Comparison of ENCODE assay signal across 23 cellular contexts in genomic region chr10:69910566-69910965, GRCh38.
"Had no signal": no experiment of that assay in that cellular context is flagged by ENCODE, and none has a peak within 500 bp of the region (broad histone marks: within the 10 kb centered on the region; RNA-seq: fewer than 3 reads in every experiment).

No MANE protein-coding gene starts in this region.

- H2AFZ ChIP-seq: hepatocyte had no signal

- H3K27me3 ChIP-seq: hepatocyte, ovary, right lobe of liver had no signal

- H3K4me3 ChIP-seq: hepatocyte, ovary, right lobe of liver had no signal

- ATAC-seq: activated T-cell treated with anti-CD3 and anti-CD28 coated beads, Interleukin-2, amount 50 U/mL, for 4 hours; left lobe of liver; natural killer cell treated with Interleukin-12 subunit alpha and Interleukin-12 subunit beta and Interleukin-15 and Interleukin-18, amount 100 ng/mL, for 72 hours; right lobe of liver; stimulated activated effector memory CD8-positive, alpha-beta T cell treated with anti-CD3 and anti-CD28 coated beads, Interleukin-12 subunit alpha, Interleukin-12 subunit beta, amount 100 ng/mL, for 72 hours; stimulated activated naive CD8-positive, alpha-beta T cell treated with anti-CD3 and anti-CD28 coated beads, Interleukin-15, amount 100 ng/mL, for 72 hours had no signal

- H3K27ac ChIP-seq: epithelial cell of prostate, ovary, right lobe of liver had no signal

- DNase-seq: activated B cell treated with CpG ODN at 0.5 μM for 24 hours; activated CD4-positive, alpha-beta T cell treated with anti-CD3 and anti-CD28 coated beads for 4 hours; activated CD4-positive, alpha-beta T cell treated with anti-CD3 and anti-CD28 coated beads, Interleukin-2, amount 50 U/mL, for 48 hours; activated CD8-positive, alpha-beta memory T cell treated with anti-CD3 and anti-CD28 coated beads, Interleukin-2, amount 50 U/mL, for 48 hours; activated naive CD4-positive, alpha-beta T cell treated with anti-CD3 and anti-CD28 coated beads, Interleukin-2, amount 10 ng/mL, durations not matched to agents 7 days and 5 days; activated T-cell treated with anti-CD3 and anti-CD28 coated beads, Interleukin-2, amount 50 U/mL, for 4 hours; cerebellar nuclear complex; cortex of kidney; foreskin melanocyte; glutamatergic neuron; immature natural killer cell; midbrain; ovary; right lobe of liver; small intestine; stimulated activated CD4-positive, alpha-beta T cell treated with anti-CD3 and anti-CD28 coated beads, Interleukin-2, amount 100 ng/mL, for 24 hours; stimulated activated naive CD8-positive, alpha-beta T cell treated with anti-CD3 and anti-CD28 coated beads, Interleukin-15, amount 100 ng/mL, for 72 hours; T-helper 1 cell had no signal

- H3K9me3 ChIP-seq: ovary, right lobe of liver had no signal

- H3K36me3 ChIP-seq: ovary, right lobe of liver had no signal

- H3K4me2 ChIP-seq: hepatocyte had no signal
